1 cellular context compared by ENCODE assay signal in the genomic region with DNA sequence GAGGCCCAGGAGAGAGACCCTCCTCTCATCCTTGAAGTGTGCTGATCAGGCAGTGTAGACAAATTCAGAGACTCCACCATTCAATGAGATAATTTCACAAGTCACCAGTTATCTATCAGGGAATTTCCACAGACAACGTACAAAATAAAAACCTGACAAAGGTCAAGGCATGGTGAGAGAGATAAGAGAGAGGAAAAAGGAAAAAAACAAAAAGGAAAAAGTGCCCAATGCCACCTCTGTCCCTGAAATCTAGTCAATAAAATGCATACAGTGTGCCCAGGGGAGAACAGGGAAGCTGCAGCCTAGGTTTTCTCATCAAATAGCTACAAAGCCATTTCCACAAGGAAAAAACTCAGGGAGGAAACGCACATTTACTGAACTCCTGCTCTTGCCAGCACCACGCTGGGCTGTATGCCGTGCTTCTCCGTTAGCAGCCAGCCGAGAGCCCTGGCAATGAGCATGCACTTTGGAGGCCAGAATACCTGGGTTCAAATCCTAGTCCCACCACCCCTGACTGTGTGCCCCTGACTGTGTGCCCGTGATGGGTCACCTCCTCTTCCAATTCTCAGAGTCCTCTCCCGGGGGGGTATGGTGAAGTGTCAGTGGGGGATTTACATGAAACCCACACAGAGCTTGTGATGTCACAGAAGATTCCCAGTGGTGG.
TF ChIP-seq lines count a peak whose summit lies in the region.

No MANE protein-coding gene starts in this region.

TF ChIP-seq in K562, 482 proteins besides CTCF, POLR2A, EP300 and RAD21 (continued from another document and continues in another):
- TF ChIP-seq, protein P1, sequence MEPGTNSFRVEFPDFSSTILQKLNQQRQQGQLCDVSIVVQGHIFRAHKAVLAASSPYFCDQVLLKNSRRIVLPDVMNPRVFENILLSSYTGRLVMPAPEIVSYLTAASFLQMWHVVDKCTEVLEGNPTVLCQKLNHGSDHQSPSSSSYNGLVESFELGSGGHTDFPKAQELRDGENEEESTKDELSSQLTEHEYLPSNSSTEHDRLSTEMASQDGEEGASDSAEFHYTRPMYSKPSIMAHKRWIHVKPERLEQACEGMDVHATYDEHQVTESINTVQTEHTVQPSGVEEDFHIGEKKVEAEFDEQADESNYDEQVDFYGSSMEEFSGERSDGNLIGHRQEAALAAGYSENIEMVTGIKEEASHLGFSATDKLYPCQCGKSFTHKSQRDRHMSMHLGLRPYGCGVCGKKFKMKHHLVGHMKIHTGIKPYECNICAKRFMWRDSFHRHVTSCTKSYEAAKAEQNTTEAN (CRISPR knock-in tag; IDR thresholded peaks at IDR 0.05), result no peak
- TF ChIP-seq NR2C1 (IDR thresholded peaks at IDR 0.05) (no peak), NR2C1 (tag; IDR thresholded peaks at IDR 0.05) (no peak), PRMT5 (CRISPR knock-in tag; IDR thresholded peaks at IDR 0.05) (no peak), CBX2 (IDR thresholded peaks at IDR 0.05; ENCODE audit: insufficient read depth, low read length, poor library complexity, severe bottlenecking) (no peak), TRIM24 (IDR thresholded peaks at IDR 0.05) (peak; percentile 45 to 69; a peak in 2 of 4 replicates), GABPA (tag; conservative IDR thresholded peaks at IDR 0.05; ENCODE audit: low read depth) (no peak), MCM5 (IDR thresholded peaks at IDR 0.05; ENCODE audit: low read depth) (no peak), U2AF1 (optimal IDR thresholded peaks at IDR 0.05; ENCODE audit: low read depth, low read length) (no peak), HLTF (IDR thresholded peaks at IDR 0.05) (0 out of 2 replicates have a peak, but pooled peaks have one; percentile 25), ZNF184 (CRISPR knock-in tag; IDR thresholded peaks at IDR 0.05) (no peak), MAFG (tag; conservative IDR thresholded peaks at IDR 0.05) (no peak), FOXP1 (CRISPR knock-in tag; IDR thresholded peaks at IDR 0.05) (no peak), RNF2 (IDR thresholded peaks at IDR 0.05) (no peak), OTX1 (CRISPR knock-in tag; IDR thresholded peaks at IDR 0.05) (no peak), DACH1 (IDR thresholded peaks at IDR 0.05; ENCODE audit: partially characterized antibody) (no peak), SRSF9 (IDR thresholded peaks at IDR 0.05; ENCODE audit: borderline replicate concordance, low read depth, low read length) (no peak), NFATC3 (IDR thresholded peaks at IDR 0.05) (0 out of 2 replicates have a peak, but pooled peaks have one; percentile 45), NR1H2 (CRISPR knock-in tag; IDR thresholded peaks at IDR 0.05) (no peak), ZNF76 (CRISPR knock-in tag; IDR thresholded peaks at IDR 0.05; ENCODE audit: borderline replicate concordance) (no peak), HDAC8 (tag; IDR thresholded peaks at IDR 0.05) (no peak), CBX1 (IDR thresholded peaks at IDR 0.05; ENCODE audit: low read depth) (no peak), MIER1 (IDR thresholded peaks at IDR 0.05; ENCODE audit: low read depth) (no peak), CTBP1 (IDR thresholded peaks at IDR 0.05; ENCODE audit: borderline replicate concordance) (no peak), CBX5 (IDR thresholded peaks at IDR 0.05; ENCODE audit: borderline replicate concordance, low read depth) (no peak)
- TF ChIP-seq, protein P2, sequence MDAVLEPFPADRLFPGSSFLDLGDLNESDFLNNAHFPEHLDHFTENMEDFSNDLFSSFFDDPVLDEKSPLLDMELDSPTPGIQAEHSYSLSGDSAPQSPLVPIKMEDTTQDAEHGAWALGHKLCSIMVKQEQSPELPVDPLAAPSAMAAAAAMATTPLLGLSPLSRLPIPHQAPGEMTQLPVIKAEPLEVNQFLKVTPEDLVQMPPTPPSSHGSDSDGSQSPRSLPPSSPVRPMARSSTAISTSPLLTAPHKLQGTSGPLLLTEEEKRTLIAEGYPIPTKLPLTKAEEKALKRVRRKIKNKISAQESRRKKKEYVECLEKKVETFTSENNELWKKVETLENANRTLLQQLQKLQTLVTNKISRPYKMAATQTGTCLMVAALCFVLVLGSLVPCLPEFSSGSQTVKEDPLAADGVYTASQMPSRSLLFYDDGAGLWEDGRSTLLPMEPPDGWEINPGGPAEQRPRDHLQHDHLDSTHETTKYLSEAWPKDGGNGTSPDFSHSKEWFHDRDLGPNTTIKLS (IDR thresholded peaks at IDR 0.05; ENCODE audit: borderline replicate concordance, low read depth), result no peak
- TF ChIP-seq, protein P3, sequence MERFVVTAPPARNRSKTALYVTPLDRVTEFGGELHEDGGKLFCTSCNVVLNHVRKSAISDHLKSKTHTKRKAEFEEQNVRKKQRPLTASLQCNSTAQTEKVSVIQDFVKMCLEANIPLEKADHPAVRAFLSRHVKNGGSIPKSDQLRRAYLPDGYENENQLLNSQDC (CRISPR knock-in tag; IDR thresholded peaks at IDR 0.05), result no peak
- TF ChIP-seq, protein P4, sequence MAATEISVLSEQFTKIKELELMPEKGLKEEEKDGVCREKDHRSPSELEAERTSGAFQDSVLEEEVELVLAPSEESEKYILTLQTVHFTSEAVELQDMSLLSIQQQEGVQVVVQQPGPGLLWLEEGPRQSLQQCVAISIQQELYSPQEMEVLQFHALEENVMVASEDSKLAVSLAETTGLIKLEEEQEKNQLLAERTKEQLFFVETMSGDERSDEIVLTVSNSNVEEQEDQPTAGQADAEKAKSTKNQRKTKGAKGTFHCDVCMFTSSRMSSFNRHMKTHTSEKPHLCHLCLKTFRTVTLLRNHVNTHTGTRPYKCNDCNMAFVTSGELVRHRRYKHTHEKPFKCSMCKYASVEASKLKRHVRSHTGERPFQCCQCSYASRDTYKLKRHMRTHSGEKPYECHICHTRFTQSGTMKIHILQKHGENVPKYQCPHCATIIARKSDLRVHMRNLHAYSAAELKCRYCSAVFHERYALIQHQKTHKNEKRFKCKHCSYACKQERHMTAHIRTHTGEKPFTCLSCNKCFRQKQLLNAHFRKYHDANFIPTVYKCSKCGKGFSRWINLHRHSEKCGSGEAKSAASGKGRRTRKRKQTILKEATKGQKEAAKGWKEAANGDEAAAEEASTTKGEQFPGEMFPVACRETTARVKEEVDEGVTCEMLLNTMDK (IDR thresholded peaks at IDR 0.05; ENCODE audit: borderline replicate concordance, insufficient read depth, low read depth, low read length, poor library complexity, severe bottlenecking), result no peak
- TF ChIP-seq, protein P5, sequence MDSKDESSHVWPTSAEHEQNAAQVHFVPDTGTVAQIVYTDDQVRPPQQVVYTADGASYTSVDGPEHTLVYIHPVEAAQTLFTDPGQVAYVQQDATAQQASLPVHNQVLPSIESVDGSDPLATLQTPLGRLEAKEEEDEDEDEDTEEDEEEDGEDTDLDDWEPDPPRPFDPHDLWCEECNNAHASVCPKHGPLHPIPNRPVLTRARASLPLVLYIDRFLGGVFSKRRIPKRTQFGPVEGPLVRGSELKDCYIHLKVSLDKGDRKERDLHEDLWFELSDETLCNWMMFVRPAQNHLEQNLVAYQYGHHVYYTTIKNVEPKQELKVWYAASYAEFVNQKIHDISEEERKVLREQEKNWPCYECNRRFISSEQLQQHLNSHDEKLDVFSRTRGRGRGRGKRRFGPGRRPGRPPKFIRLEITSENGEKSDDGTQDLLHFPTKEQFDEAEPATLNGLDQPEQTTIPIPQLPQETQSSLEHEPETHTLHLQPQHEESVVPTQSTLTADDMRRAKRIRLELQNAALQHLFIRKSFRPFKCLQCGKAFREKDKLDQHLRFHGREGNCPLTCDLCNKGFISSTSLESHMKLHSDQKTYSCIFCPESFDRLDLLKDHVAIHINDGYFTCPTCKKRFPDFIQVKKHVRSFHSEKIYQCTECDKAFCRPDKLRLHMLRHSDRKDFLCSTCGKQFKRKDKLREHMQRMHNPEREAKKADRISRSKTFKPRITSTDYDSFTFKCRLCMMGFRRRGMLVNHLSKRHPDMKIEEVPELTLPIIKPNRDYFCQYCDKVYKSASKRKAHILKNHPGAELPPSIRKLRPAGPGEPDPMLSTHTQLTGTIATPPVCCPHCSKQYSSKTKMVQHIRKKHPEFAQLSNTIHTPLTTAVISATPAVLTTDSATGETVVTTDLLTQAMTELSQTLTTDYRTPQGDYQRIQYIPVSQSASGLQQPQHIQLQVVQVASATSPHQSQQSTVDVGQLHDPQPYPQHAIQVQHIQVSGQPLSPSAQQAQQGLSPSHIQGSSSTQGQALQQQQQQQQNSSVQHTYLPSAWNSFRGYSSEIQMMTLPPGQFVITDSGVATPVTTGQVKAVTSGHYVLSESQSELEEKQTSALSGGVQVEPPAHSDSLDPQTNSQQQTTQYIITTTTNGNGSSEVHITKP (IDR thresholded peaks at IDR 0.05; ENCODE audit: partially characterized antibody), result no peak
- TF ChIP-seq, protein P6, sequence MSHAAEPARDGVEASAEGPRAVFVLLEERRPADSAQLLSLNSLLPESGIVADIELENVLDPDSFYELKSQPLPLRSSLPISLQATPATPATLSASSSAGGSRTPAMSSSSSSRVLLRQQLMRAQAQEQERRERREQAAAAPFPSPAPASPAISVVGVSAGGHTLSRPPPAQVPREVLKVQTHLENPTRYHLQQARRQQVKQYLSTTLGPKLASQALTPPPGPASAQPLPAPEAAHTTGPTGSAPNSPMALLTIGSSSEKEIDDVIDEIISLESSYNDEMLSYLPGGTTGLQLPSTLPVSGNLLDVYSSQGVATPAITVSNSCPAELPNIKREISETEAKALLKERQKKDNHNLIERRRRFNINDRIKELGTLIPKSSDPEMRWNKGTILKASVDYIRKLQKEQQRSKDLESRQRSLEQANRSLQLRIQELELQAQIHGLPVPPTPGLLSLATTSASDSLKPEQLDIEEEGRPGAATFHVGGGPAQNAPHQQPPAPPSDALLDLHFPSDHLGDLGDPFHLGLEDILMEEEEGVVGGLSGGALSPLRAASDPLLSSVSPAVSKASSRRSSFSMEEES (CRISPR knock-in tag; IDR thresholded peaks at IDR 0.05), result no peak
- TF ChIP-seq, protein P7, sequence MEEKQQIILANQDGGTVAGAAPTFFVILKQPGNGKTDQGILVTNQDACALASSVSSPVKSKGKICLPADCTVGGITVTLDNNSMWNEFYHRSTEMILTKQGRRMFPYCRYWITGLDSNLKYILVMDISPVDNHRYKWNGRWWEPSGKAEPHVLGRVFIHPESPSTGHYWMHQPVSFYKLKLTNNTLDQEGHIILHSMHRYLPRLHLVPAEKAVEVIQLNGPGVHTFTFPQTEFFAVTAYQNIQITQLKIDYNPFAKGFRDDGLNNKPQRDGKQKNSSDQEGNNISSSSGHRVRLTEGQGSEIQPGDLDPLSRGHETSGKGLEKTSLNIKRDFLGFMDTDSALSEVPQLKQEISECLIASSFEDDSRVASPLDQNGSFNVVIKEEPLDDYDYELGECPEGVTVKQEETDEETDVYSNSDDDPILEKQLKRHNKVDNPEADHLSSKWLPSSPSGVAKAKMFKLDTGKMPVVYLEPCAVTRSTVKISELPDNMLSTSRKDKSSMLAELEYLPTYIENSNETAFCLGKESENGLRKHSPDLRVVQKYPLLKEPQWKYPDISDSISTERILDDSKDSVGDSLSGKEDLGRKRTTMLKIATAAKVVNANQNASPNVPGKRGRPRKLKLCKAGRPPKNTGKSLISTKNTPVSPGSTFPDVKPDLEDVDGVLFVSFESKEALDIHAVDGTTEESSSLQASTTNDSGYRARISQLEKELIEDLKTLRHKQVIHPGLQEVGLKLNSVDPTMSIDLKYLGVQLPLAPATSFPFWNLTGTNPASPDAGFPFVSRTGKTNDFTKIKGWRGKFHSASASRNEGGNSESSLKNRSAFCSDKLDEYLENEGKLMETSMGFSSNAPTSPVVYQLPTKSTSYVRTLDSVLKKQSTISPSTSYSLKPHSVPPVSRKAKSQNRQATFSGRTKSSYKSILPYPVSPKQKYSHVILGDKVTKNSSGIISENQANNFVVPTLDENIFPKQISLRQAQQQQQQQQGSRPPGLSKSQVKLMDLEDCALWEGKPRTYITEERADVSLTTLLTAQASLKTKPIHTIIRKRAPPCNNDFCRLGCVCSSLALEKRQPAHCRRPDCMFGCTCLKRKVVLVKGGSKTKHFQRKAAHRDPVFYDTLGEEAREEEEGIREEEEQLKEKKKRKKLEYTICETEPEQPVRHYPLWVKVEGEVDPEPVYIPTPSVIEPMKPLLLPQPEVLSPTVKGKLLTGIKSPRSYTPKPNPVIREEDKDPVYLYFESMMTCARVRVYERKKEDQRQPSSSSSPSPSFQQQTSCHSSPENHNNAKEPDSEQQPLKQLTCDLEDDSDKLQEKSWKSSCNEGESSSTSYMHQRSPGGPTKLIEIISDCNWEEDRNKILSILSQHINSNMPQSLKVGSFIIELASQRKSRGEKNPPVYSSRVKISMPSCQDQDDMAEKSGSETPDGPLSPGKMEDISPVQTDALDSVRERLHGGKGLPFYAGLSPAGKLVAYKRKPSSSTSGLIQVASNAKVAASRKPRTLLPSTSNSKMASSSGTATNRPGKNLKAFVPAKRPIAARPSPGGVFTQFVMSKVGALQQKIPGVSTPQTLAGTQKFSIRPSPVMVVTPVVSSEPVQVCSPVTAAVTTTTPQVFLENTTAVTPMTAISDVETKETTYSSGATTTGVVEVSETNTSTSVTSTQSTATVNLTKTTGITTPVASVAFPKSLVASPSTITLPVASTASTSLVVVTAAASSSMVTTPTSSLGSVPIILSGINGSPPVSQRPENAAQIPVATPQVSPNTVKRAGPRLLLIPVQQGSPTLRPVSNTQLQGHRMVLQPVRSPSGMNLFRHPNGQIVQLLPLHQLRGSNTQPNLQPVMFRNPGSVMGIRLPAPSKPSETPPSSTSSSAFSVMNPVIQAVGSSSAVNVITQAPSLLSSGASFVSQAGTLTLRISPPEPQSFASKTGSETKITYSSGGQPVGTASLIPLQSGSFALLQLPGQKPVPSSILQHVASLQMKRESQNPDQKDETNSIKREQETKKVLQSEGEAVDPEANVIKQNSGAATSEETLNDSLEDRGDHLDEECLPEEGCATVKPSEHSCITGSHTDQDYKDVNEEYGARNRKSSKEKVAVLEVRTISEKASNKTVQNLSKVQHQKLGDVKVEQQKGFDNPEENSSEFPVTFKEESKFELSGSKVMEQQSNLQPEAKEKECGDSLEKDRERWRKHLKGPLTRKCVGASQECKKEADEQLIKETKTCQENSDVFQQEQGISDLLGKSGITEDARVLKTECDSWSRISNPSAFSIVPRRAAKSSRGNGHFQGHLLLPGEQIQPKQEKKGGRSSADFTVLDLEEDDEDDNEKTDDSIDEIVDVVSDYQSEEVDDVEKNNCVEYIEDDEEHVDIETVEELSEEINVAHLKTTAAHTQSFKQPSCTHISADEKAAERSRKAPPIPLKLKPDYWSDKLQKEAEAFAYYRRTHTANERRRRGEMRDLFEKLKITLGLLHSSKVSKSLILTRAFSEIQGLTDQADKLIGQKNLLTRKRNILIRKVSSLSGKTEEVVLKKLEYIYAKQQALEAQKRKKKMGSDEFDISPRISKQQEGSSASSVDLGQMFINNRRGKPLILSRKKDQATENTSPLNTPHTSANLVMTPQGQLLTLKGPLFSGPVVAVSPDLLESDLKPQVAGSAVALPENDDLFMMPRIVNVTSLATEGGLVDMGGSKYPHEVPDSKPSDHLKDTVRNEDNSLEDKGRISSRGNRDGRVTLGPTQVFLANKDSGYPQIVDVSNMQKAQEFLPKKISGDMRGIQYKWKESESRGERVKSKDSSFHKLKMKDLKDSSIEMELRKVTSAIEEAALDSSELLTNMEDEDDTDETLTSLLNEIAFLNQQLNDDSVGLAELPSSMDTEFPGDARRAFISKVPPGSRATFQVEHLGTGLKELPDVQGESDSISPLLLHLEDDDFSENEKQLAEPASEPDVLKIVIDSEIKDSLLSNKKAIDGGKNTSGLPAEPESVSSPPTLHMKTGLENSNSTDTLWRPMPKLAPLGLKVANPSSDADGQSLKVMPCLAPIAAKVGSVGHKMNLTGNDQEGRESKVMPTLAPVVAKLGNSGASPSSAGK (IDR thresholded peaks at IDR 0.05), result no peak
